ENCODE assay signal across 1 cellular context in genomic region chr17:28330671-28331070, GRCh38.
TF ChIP-seq lines count a peak whose summit lies in the region.

No MANE protein-coding gene starts in this region.

TF ChIP-seq in K562, 482 proteins besides CTCF, POLR2A, EP300 and RAD21:
- no peak for TF ChIP-seq ELK1 (CRISPR knock-in tag; IDR thresholded peaks at IDR 0.05)
- 0 out of 2 replicates have a peak, but pooled peaks have one; percentile 22 for TF ChIP-seq SUPT5H (IDR thresholded peaks at IDR 0.05)
- TF ChIP-seq POLR2AphosphoS2 (IDR thresholded peaks at IDR 0.05; ENCODE audit: low read length): 0 out of 2 replicates have a peak, but pooled peaks have one; percentile 36
- no peak for TF ChIP-seq FOXA3 (CRISPR knock-in tag; conservative IDR thresholded peaks at IDR 0.05 in 1 of 2, IDR thresholded peaks at IDR 0.05 in 1 of 2)
- no peak for TF ChIP-seq ETV1 (tag; conservative IDR thresholded peaks at IDR 0.05; ENCODE audit: low read depth)
- no peak for TF ChIP-seq HDAC3 (IDR thresholded peaks at IDR 0.05; ENCODE audit: borderline replicate concordance, partially characterized antibody)
- TF ChIP-seq HCFC1 (IDR thresholded peaks at IDR 0.05; ENCODE audit: low read depth, low read length): no peak
